ENCODE assay signal across 1 cellular context in genomic region chr12:43338848-43339526, GRCh38.
TF ChIP-seq lines count a peak whose summit lies in the region.

No MANE protein-coding gene starts in this region.

TF ChIP-seq in HEK293, 187 proteins besides CTCF, POLR2A, EP300 and RAD21 (continued from another document):
- TF ChIP-seq PATZ1 (tag by site-specific recombination; IDR thresholded peaks at IDR 0.05): no peak
- peak; percentile 52; the same call in 1 of the 2 replicates for TF ChIP-seq ZSCAN30 (tag by site-specific recombination; IDR thresholded peaks at IDR 0.05)
- no peak for TF ChIP-seq ZNF830 (tag by site-specific recombination; IDR thresholded peaks at IDR 0.05; ENCODE audit: low read depth)
- peak; percentile 98 for TF ChIP-seq ZNF654 (tag by site-specific recombination; IDR thresholded peaks at IDR 0.05; ENCODE audit: low read depth)
- no peak for TF ChIP-seq ZNF768 (tag by site-specific recombination; IDR thresholded peaks at IDR 0.05)
- TF ChIP-seq ZNF610 (tag by site-specific recombination; IDR thresholded peaks at IDR 0.05; ENCODE audit: borderline replicate concordance): no peak
- no peak for TF ChIP-seq ZBTB1 (tag by site-specific recombination; IDR thresholded peaks at IDR 0.05)
- TF ChIP-seq ELK4 (IDR thresholded peaks at IDR 0.05; ENCODE audit: borderline replicate concordance, low read depth, low read length): no peak
- TF ChIP-seq ZNF529 (tag by site-specific recombination; IDR thresholded peaks at IDR 0.05; ENCODE audit: insufficient replicate concordance): no peak
- TF ChIP-seq ZNF600 (tag by site-specific recombination; IDR thresholded peaks at IDR 0.05): no peak
- TF ChIP-seq ZNF639 (tag by site-specific recombination; IDR thresholded peaks at IDR 0.05): no peak
- TF ChIP-seq ZIC2 (tag by site-specific recombination; IDR thresholded peaks at IDR 0.05): peak; percentile 48
- 0 out of 2 replicates have a peak, but pooled peaks have one; percentile 55 for TF ChIP-seq PRDM1 (tag by site-specific recombination; IDR thresholded peaks at IDR 0.05)
- TF ChIP-seq ZNF433 (tag by site-specific recombination; IDR thresholded peaks at IDR 0.05; ENCODE audit: low read depth): no peak
- TF ChIP-seq ZBTB7A (tag by site-specific recombination; IDR thresholded peaks at IDR 0.05; ENCODE audit: low read depth): no peak
- TF ChIP-seq ZNF513 (tag by site-specific recombination; IDR thresholded peaks at IDR 0.05): no peak
- no peak for TF ChIP-seq ZNF560 (tag by site-specific recombination; IDR thresholded peaks at IDR 0.05; ENCODE audit: borderline replicate concordance)
- no peak for TF ChIP-seq ZNF175 (tag by site-specific recombination; IDR thresholded peaks at IDR 0.05)
- TF ChIP-seq ZNF449 (tag by site-specific recombination; IDR thresholded peaks at IDR 0.05): no peak
- TF ChIP-seq ZNF133 (tag by site-specific recombination; IDR thresholded peaks at IDR 0.05): no peak
- peak; percentile 85 for TF ChIP-seq BCL6B (tag by site-specific recombination; IDR thresholded peaks at IDR 0.05)
- no peak for TF ChIP-seq OSR2 (tag by site-specific recombination; IDR thresholded peaks at IDR 0.05)
- TF ChIP-seq ZNF132 (tag by site-specific recombination; IDR thresholded peaks at IDR 0.05; ENCODE audit: borderline replicate concordance): no peak
- TF ChIP-seq ZNF214 (tag by site-specific recombination; IDR thresholded peaks at IDR 0.05; ENCODE audit: borderline replicate concordance): no peak
- no peak for TF ChIP-seq ATF2 (tag by site-specific recombination; IDR thresholded peaks at IDR 0.05; ENCODE audit: low read depth)
- TF ChIP-seq ZNF394 (tag by site-specific recombination; IDR thresholded peaks at IDR 0.05; ENCODE audit: borderline replicate concordance): peak; percentile 40; the same call in 1 of the 2 replicates
- no peak for TF ChIP-seq YY1 (tag by site-specific recombination; IDR thresholded peaks at IDR 0.05)
- TF ChIP-seq SP7 (tag by site-specific recombination; IDR thresholded peaks at IDR 0.05): peak; percentile 35; the same call in 1 of the 2 replicates
- TF ChIP-seq ZNF37A (tag by site-specific recombination; IDR thresholded peaks at IDR 0.05): no peak
- TF ChIP-seq ZFP69B (tag by site-specific recombination; IDR thresholded peaks at IDR 0.05): no peak
- no peak for TF ChIP-seq ZFHX2 (tag by site-specific recombination; conservative IDR thresholded peaks at IDR 0.05)
